Comparison of ENCODE assay signal across 1 cellular context in the genomic region with DNA sequence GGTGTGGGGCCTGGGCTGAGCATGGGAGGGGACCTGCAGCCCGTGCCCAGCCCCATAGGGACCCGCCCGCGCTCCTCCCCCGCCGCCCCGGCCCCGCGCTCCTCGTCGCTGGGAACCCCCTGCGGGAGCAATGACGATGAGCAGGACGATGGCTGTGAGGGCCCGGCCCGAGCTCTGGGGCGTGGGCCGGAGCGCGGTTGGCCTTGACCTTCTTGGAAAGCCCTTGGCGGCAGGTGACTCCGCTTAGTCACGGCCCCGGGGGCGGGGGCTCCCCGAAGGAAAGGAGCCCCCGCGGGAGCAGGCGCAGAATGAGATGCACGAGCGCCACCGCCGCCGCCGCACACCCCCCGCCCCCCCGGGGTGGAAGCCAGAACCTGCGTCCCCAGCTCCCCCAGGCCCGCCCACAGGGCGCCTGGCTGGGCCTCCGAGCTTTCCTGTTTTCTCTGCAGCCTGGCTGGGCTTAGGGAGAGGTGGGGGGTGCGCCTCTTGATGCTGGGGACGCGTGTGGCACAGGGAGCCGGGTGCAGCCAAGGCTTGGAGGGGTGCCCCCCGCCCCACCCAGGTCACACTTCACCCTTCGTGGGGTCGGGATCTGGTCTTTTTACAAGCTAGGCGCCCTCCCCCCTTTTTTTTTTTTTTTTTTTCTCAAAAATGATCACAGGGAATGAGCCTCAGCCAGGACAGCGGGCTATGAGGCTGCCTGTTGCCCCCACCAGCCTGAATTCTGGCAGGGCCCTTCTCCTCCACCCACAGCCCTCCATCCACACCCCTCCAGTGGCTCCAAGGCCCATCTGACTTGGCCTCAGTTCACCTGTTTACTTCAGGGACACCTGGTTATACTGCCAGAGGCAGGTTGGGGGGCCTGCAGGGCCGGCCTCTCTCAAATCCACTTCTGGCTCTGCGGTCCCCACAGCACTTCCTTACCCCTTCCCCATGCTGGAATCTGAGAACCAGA.
TF ChIP-seq lines count a peak whose summit lies in the region.

No MANE protein-coding gene starts in this region.

TF ChIP-seq in H1, 55 proteins besides CTCF, POLR2A, EP300 and RAD21:
- TF ChIP-seq KDM4A (IDR thresholded peaks at IDR 0.05; ENCODE audit: low read depth, low read length, severe bottlenecking) (peak; percentile 30), BACH1 (IDR thresholded peaks at IDR 0.05; ENCODE audit: low read length) (no peak), TEAD4 (IDR thresholded peaks at IDR 0.05; ENCODE audit: low read depth, low read length) (no peak), SAP30 (IDR thresholded peaks at IDR 0.05; ENCODE audit: insufficient read depth, insufficient replicate concordance, low read length) (no peak), CREB1 (IDR thresholded peaks at IDR 0.05) (peak; percentile 36; the same call in 1 of the 2 replicates)
- TF ChIP-seq, protein P1, sequence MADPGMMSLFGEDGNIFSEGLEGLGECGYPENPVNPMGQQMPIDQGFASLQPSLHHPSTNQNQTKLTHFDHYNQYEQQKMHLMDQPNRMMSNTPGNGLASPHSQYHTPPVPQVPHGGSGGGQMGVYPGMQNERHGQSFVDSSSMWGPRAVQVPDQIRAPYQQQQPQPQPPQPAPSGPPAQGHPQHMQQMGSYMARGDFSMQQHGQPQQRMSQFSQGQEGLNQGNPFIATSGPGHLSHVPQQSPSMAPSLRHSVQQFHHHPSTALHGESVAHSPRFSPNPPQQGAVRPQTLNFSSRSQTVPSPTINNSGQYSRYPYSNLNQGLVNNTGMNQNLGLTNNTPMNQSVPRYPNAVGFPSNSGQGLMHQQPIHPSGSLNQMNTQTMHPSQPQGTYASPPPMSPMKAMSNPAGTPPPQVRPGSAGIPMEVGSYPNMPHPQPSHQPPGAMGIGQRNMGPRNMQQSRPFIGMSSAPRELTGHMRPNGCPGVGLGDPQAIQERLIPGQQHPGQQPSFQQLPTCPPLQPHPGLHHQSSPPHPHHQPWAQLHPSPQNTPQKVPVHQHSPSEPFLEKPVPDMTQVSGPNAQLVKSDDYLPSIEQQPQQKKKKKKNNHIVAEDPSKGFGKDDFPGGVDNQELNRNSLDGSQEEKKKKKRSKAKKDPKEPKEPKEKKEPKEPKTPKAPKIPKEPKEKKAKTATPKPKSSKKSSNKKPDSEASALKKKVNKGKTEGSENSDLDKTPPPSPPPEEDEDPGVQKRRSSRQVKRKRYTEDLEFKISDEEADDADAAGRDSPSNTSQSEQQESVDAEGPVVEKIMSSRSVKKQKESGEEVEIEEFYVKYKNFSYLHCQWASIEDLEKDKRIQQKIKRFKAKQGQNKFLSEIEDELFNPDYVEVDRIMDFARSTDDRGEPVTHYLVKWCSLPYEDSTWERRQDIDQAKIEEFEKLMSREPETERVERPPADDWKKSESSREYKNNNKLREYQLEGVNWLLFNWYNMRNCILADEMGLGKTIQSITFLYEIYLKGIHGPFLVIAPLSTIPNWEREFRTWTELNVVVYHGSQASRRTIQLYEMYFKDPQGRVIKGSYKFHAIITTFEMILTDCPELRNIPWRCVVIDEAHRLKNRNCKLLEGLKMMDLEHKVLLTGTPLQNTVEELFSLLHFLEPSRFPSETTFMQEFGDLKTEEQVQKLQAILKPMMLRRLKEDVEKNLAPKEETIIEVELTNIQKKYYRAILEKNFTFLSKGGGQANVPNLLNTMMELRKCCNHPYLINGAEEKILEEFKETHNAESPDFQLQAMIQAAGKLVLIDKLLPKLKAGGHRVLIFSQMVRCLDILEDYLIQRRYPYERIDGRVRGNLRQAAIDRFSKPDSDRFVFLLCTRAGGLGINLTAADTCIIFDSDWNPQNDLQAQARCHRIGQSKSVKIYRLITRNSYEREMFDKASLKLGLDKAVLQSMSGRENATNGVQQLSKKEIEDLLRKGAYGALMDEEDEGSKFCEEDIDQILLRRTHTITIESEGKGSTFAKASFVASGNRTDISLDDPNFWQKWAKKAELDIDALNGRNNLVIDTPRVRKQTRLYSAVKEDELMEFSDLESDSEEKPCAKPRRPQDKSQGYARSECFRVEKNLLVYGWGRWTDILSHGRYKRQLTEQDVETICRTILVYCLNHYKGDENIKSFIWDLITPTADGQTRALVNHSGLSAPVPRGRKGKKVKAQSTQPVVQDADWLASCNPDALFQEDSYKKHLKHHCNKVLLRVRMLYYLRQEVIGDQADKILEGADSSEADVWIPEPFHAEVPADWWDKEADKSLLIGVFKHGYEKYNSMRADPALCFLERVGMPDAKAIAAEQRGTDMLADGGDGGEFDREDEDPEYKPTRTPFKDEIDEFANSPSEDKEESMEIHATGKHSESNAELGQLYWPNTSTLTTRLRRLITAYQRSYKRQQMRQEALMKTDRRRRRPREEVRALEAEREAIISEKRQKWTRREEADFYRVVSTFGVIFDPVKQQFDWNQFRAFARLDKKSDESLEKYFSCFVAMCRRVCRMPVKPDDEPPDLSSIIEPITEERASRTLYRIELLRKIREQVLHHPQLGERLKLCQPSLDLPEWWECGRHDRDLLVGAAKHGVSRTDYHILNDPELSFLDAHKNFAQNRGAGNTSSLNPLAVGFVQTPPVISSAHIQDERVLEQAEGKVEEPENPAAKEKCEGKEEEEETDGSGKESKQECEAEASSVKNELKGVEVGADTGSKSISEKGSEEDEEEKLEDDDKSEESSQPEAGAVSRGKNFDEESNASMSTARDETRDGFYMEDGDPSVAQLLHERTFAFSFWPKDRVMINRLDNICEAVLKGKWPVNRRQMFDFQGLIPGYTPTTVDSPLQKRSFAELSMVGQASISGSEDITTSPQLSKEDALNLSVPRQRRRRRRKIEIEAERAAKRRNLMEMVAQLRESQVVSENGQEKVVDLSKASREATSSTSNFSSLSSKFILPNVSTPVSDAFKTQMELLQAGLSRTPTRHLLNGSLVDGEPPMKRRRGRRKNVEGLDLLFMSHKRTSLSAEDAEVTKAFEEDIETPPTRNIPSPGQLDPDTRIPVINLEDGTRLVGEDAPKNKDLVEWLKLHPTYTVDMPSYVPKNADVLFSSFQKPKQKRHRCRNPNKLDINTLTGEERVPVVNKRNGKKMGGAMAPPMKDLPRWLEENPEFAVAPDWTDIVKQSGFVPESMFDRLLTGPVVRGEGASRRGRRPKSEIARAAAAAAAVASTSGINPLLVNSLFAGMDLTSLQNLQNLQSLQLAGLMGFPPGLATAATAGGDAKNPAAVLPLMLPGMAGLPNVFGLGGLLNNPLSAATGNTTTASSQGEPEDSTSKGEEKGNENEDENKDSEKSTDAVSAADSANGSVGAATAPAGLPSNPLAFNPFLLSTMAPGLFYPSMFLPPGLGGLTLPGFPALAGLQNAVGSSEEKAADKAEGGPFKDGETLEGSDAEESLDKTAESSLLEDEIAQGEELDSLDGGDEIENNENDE (IDR thresholded peaks at IDR 0.05; ENCODE audit: insufficient replicate concordance, low read length) = no peak
